Comparison of ENCODE assay signal across 8 cellular contexts in genomic region chr1:217090073-217090911, GRCh38.
DNase-seq lines count a peak whose midpoint lies in the region; ATAC-seq, FAIRE-seq and TF ChIP-seq lines count a peak whose summit lies in the region.

No MANE protein-coding gene starts in this region.

- H3K36me3 Mint-ChIP-seq in osteocyte (ENCODE audit: unreplicated experiment) = no peaks in the 10 kb centered on the region

- no peaks in the 10 kb centered on the region for H3K36me3 ChIP-seq in NT2/D1 (ENCODE audit: insufficient read depth, insufficient read length, low read length)
- no peaks in the 10 kb centered on the region for H3K36me3 ChIP-seq in gastroesophageal sphincter

- H3K27ac Mint-ChIP-seq in osteocyte (ENCODE audit: unreplicated experiment) = no peak overlapping the region

- peaks cover 3% of the 10 kb centered on the region for H3K4me1 Mint-ChIP-seq in osteocyte (ENCODE audit: unreplicated experiment)

- H3K27me3 Mint-ChIP-seq in osteocyte (ENCODE audit: unreplicated experiment) = peaks cover 26% of the 10 kb centered on the region

- H3K27ac ChIP-seq in gastroesophageal sphincter = peak overlapping the region; percentile 19 to 91 (median 84)

- H3K4me3 ChIP-seq in NT2/D1 (ENCODE audit: insufficient read length, low read depth) = peak overlapping the region; percentile 55
- peak overlapping the region; percentile 63 to 67 for H3K4me3 ChIP-seq in gastroesophageal sphincter

- ATAC-seq in gastroesophageal sphincter (no peak), HG02571 (IDR thresholded peaks at IDR 0.05; ENCODE audit: unreplicated experiment) (no peak), GM21367 (IDR thresholded peaks at IDR 0.05; ENCODE audit: unreplicated experiment) (no peak)

- no peaks in the 10 kb centered on the region for H3K9me3 Mint-ChIP-seq in osteocyte (ENCODE audit: unreplicated experiment)

- WGBS in gastroesophageal sphincter (ENCODE audit: low coverage in 1 of 2), 2 donors = 9 to 11% methylated on average over 14 to 22 of the region's 24 CpGs

- FAIRE-seq in GM19239 (lab: Jason Lieb, UNC) (no peak), frontal cortex (lab: Jason Lieb, UNC) (no peak)

- H3K9me3 ChIP-seq in NT2/D1 (ENCODE audit: insufficient read depth, low read length) (no peaks in the 10 kb centered on the region), gastroesophageal sphincter (no peaks in the 10 kb centered on the region)

- peak overlapping the region; percentile 2 for H3K9ac ChIP-seq in NT2/D1 (ENCODE audit: insufficient read length, low read depth)

- no peak for TF ChIP-seq EP300 in gastroesophageal sphincter (IDR thresholded peaks at IDR 0.05)

- TF ChIP-seq POLR2A in gastroesophageal sphincter (IDR thresholded peaks at IDR 0.05) = no peak

- TF ChIP-seq CTCF in gastroesophageal sphincter (IDR thresholded peaks at IDR 0.05) (no peak), osteocyte (IDR thresholded peaks at IDR 0.05) (no peak)

- DNase-seq in COR-L47 (lab: John Stamatoyannopoulos, UW) (peak; percentile 28), NT2/D1 (ENCODE audit: low read depth, low spot score) (no peak), osteocyte (ENCODE audit: extremely low spot score, unreplicated experiment) (no peak), GM19239 (ENCODE audit: insufficient read length, low spot score) (no peak), frontal cortex (ENCODE audit: low spot score in 2 of 2) (no peak)

- H3K4me1 ChIP-seq in NT2/D1 (ENCODE audit: insufficient read depth, insufficient read length) (no peaks in the 10 kb centered on the region), gastroesophageal sphincter (peaks cover 0 to 42% (median 3%) of the 10 kb centered on the region in 3 donors)

- peaks cover 22% of the 10 kb centered on the region for H3K27me3 ChIP-seq in NT2/D1 (ENCODE audit: insufficient read depth, insufficient read length)
- H3K27me3 ChIP-seq in gastroesophageal sphincter = no peaks in the 10 kb centered on the region

- peak overlapping the region; percentile 30 for H3K4me3 Mint-ChIP-seq in osteocyte (ENCODE audit: unreplicated experiment)
